ENCODE assay signal across 8 cellular contexts in the genomic region with DNA sequence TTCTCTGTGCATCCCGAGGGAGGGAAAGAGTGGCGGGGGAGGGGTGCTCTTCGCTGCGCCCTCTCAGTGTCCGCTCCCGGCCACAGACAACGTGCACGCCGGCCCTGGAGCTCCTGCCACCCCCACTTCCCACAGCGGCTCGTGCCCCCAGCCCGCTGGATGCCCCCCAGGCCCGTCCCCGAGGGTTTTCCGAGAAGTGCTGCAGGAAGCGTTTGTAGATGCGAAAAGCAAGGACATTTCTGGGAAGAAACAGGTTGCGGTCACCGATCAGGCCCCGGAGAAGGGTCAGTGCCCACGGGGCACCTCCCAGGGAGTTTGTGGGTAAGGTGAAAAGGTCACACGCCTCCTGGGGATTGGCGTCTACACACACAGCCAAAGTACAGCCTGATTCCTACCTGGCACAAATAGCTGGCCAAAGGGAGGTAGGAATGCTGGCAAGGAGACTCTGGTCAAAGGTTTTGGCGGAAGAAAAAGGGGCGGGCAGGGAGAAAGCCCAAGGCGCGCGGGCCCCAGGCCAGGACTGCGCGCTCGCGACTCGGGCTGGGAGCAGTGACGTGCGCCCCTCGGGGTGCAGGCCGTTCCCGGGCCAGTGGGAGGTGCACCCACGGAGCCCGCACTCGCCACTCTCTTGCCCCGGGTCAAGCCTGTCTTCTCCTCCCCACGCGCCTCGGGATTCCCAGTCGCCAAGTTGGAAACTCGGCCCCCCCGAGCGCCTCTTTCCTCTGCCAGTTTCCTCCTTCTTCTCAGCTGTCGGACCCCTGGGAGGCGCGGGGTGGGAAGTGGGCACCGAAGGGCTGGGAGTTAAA. TPM values are rescaled to one million over a fixed set of nuclear protein-coding genes. Genes with fewer than 3 reads are reported as not detected.
DNase-seq lines count a peak whose midpoint lies in the region; ATAC-seq and TF ChIP-seq lines count a peak whose summit lies in the region.

No MANE protein-coding gene starts in this region.

- no peaks in the 10 kb centered on the region for H4K20me1 ChIP-seq in osteoblast (ENCODE audit: insufficient read depth, low read length)

- H3K27me3 Mint-ChIP-seq in activated T-helper 17 cell treated with anti-CD3 and anti-CD28 coated beads, Interleukin-2, amount 50 U/mL, for 72 hours, result peaks cover 47% of the 10 kb centered on the region

- H3K27me3 ChIP-seq in HAP-1 (ENCODE audit: low read depth) (no peaks in the 10 kb centered on the region), osteoblast (ENCODE audit: insufficient read depth, low read length) (no peaks in the 10 kb centered on the region)

- H3K36me3 Mint-ChIP-seq in activated T-helper 17 cell treated with anti-CD3 and anti-CD28 coated beads, Interleukin-2, amount 50 U/mL, for 72 hours (ENCODE audit: low read depth), result no peaks in the 10 kb centered on the region

- peak overlapping the region; percentile 96 for H3K4me2 ChIP-seq in osteoblast (ENCODE audit: insufficient read depth, low read length)

- H3K4me3 ChIP-seq in HAP-1 (peak overlapping the region; percentile 64), osteoblast (ENCODE audit: insufficient read depth, low read length) (peak overlapping the region; percentile 75)

- H3K79me2 ChIP-seq in osteoblast (ENCODE audit: insufficient read depth, low read length), result peaks cover 46% of the 10 kb centered on the region

- ATAC-seq in activated T-helper 17 cell treated with anti-CD3 and anti-CD28 coated beads, Interleukin-2, amount 50 U/mL, for 72 hours (replicated peaks), result no peak
- ATAC-seq in GM21786 (IDR thresholded peaks at IDR 0.05; ENCODE audit: unreplicated experiment), result no peak

- H3K27ac ChIP-seq in osteoblast (ENCODE audit: low read depth, low read length), result peak overlapping the region; percentile 81

- TF ChIP-seq CTCF in osteoblast (IDR thresholded peaks at IDR 0.05; ENCODE audit: extremely low read depth, low read depth, low read length), result no peak

- in situ Hi-C loops in ACHN (cut with HindIII; ENCODE audit: low pct_ligation_motif_present, low pct_unique_long_range_greater_than_20kb, low sequenced_read_pairs) (no loop called here), HAP-1 (cut with MboI; ENCODE audit: low sequenced_read_pairs) (loop anchor here (10.0 to 25.0 kb wide), 4 partner anchors 149 to 1301 kb away; no protein-coding TSS in a partner anchor)

- DNase-seq in ACHN (peak; percentile 83), HAP-1 (ENCODE audit: low spot score in 2 of 2) (peak in 1 of 2 experiments; percentile 70), glomerular visceral epithelial cell (ENCODE audit: extremely low spot score) (peak; percentile 96), osteoblast (ENCODE audit: insufficient read length, low spot score, missing footprints) (peak; percentile 93), NCI-H187 (lab: John Stamatoyannopoulos, UW) (no peak), epidermal melanocyte (ENCODE audit: insufficient read length, low spot score) (no peak)

- peak overlapping the region; percentile 80 for H2AFZ ChIP-seq in osteoblast (ENCODE audit: low read length)

- H3K9me3 ChIP-seq in HAP-1 (no peaks in the 10 kb centered on the region), osteoblast (ENCODE audit: low read depth, low read length) (no peaks in the 10 kb centered on the region)

- peaks cover 6% of the 10 kb centered on the region for H3K4me1 Mint-ChIP-seq in activated T-helper 17 cell treated with anti-CD3 and anti-CD28 coated beads, Interleukin-2, amount 50 U/mL, for 72 hours

- H3K27ac Mint-ChIP-seq in activated T-helper 17 cell treated with anti-CD3 and anti-CD28 coated beads, Interleukin-2, amount 50 U/mL, for 72 hours, result no peak overlapping the region

- H3K4me1 ChIP-seq in HAP-1 (peaks cover 15% of the 10 kb centered on the region), osteoblast (ENCODE audit: insufficient read depth, low read length) (peaks cover 43% of the 10 kb centered on the region)

- peak overlapping the region; percentile 43 for H3K4me3 Mint-ChIP-seq in activated T-helper 17 cell treated with anti-CD3 and anti-CD28 coated beads, Interleukin-2, amount 50 U/mL, for 72 hours

- H3K9me3 Mint-ChIP-seq in activated T-helper 17 cell treated with anti-CD3 and anti-CD28 coated beads, Interleukin-2, amount 50 U/mL, for 72 hours, result no peaks in the 10 kb centered on the region

- H3K36me3 ChIP-seq in HAP-1 (replicated peaks) (no peaks in the 10 kb centered on the region), osteoblast (ENCODE audit: insufficient read depth, low read length) (peaks cover 2% of the 10 kb centered on the region)

RNA-seq across cellular contexts. Expression of a gene that starts 1.5 kb away (rescaled TPM):
- 1 to 10 TPM in 1 of 2 donors, under 1 TPM in 1; 0.90 to 1.2 TPM for total RNA-seq in activated T-helper 17 cell treated with anti-CD3 and anti-CD28 coated beads, Interleukin-2, amount 50 U/mL, for 72 hours
- 173 and 200 TPM in 2 replicates for total RNA-seq in osteoblast

Comparison
In these comparisons a context has a peak if more than half of its experiments do, and no peak if none do; other contexts are left out.
1. DNase-seq: peak in ACHN (single experiment), glomerular visceral epithelial cell (single experiment) and osteoblast (single experiment); none in NCI-H187 (0 of 2) and epidermal melanocyte (single experiment).
2. RNA of a gene that starts 1.5 kb away (total RNA-seq): 173 to 200 TPM in osteoblast; 0.90 to 1.2 TPM in activated T-helper 17 cell treated with anti-CD3 and anti-CD28 coated beads, Interleukin-2, amount 50 U/mL, for 72 hours; every median in the first group is over 10 times any median in the second.